Comparison of ENCODE assay signal across 10 cellular contexts in genomic region chr10:69359089-69360025, GRCh38. TPM values are rescaled to one million over a fixed set of nuclear protein-coding genes. Genes with fewer than 3 reads are reported as not detected.
DNase-seq lines count a peak whose midpoint lies in the region; TF ChIP-seq lines count a peak whose summit lies in the region.
"Had no signal": no experiment of that assay in that cellular context is flagged by ENCODE, and none has a peak within 500 bp of the region (broad histone marks: within the 10 kb centered on the region; RNA-seq: fewer than 3 reads in every experiment).

No MANE protein-coding gene starts in this region.

- TF ChIP-seq CTCF in VCaP (conservative IDR thresholded peaks at IDR 0.05) = no peak
- TF ChIP-seq CTCF in esophagus muscularis mucosa (IDR thresholded peaks at IDR 0.05) = no peak
- no peak for TF ChIP-seq CTCF in thyroid gland (IDR thresholded peaks at IDR 0.05)
- no peak for TF ChIP-seq CTCF in GM10266 (IDR thresholded peaks at IDR 0.05; ENCODE audit: control insufficient read depth, insufficient read depth, low read depth, missing control alignments)
- no peak for TF ChIP-seq CTCF in uterus (IDR thresholded peaks at IDR 0.05)

- peak overlapping the region; percentile 81 for H3K27ac ChIP-seq in VCaP
- H3K27ac ChIP-seq in esophagus muscularis mucosa (replicated peaks in 1 of 4) = peak overlapping the region; percentile 78 to 88 (median 82)
- H3K27ac ChIP-seq in thyroid gland = peak overlapping the region; percentile 85 to 90 (median 87)
- H3K27ac ChIP-seq in uterus = no peak overlapping the region

- 87% methylated on average over 12 of the region's 12 CpGs for WGBS in esophagus muscularis mucosa
- WGBS in thyroid gland, 2 donors = 86 to 89% methylated on average over 12 of the region's 12 CpGs

- DNase-seq in activated effector memory CD4-positive, alpha-beta T cell treated with Interleukin-2 at 50 U/mL for 16 hours = peak; percentile 44
- DNase-seq in activated effector memory CD4-positive, alpha-beta T cell treated with anti-CD3 and anti-CD28 coated beads, Interleukin-2, amount 50 U/mL, for 16 hours = no peak
- no peak for DNase-seq in esophagus muscularis mucosa (ENCODE audit: extremely low spot score)
- DNase-seq in thyroid gland = no peak
- no peak for DNase-seq in GM10266 (ENCODE audit: extremely low spot score)
- DNase-seq in NCI-H524 (lab: John Stamatoyannopoulos, UW) = no peak
- no peak for DNase-seq in uterus
- DNase-seq: NCI-H226, pancreas had no signal

- H3K9me3 ChIP-seq in esophagus muscularis mucosa = no peaks in the 10 kb centered on the region
- no peaks in the 10 kb centered on the region for H3K9me3 ChIP-seq in thyroid gland
- H3K9me3 ChIP-seq in uterus = no peaks in the 10 kb centered on the region
- H3K9me3 ChIP-seq: pancreas had no signal

- H3K4me1 ChIP-seq in esophagus muscularis mucosa = peaks cover 61 to 73% (median 63%) of the 10 kb centered on the region in 4 donors
- H3K4me1 ChIP-seq in thyroid gland = peaks cover 64 to 67% of the 10 kb centered on the region in 2 donors
- peaks cover 0 to 14% of the 10 kb centered on the region in 2 donors for H3K4me1 ChIP-seq in uterus

- H3K4me3 ChIP-seq in esophagus muscularis mucosa (no peak overlapping the region), thyroid gland (replicated peaks in 1 of 3) (no peak overlapping the region), uterus (no peak overlapping the region)
- H3K4me3 ChIP-seq: pancreas had no signal

- H3K36me3 ChIP-seq in esophagus muscularis mucosa (peaks cover 0 to 20% (median 7%) of the 10 kb centered on the region in 4 donors), thyroid gland (no peaks in the 10 kb centered on the region), uterus (no peaks in the 10 kb centered on the region)
- H3K36me3 ChIP-seq: pancreas had no signal

- TF ChIP-seq EP300 in esophagus muscularis mucosa (IDR thresholded peaks at IDR 0.05) = no peak

- intact Hi-C loops in esophagus muscularis mucosa (cut with DNase I) (loop anchor here (5.0 kb wide), 1 partner anchor 32 kb away; no protein-coding TSS in a partner anchor), thyroid gland (cut with DNase I) (no loop called here), uterus (cut with DNase I; ENCODE audit: low total_unique reads) (no loop called here)

- no peaks in the 10 kb centered on the region for H3K27me3 ChIP-seq in esophagus muscularis mucosa
- no peaks in the 10 kb centered on the region for H3K27me3 ChIP-seq in thyroid gland
- no peaks in the 10 kb centered on the region for H3K27me3 ChIP-seq in uterus
- H3K27me3 ChIP-seq: pancreas had no signal

- TF ChIP-seq POLR2A in esophagus muscularis mucosa (IDR thresholded peaks at IDR 0.05; ENCODE audit: low read depth) (no peak), thyroid gland (IDR thresholded peaks at IDR 0.05) (no peak), uterus (IDR thresholded peaks at IDR 0.05) (no peak)

RNA-seq across cellular contexts. Expression of gene TACR2, which starts 57.4 kb away (rescaled TPM):
- total RNA-seq in esophagus muscularis mucosa = 10 to 100 TPM; 51.4 to 72.6 (median 68.1) TPM
- not detected for total RNA-seq in thyroid gland
- total RNA-seq in uterus = 10 to 100 TPM in 2 of 4 donors, 1 to 10 TPM in 1, under 1 TPM in 1; 0.28 to 35.0 (median 13.8) TPM

Comparison
In these comparisons a context has a peak if more than half of its experiments do, and no peak if none do; other contexts are left out.
1. H3K27ac ChIP-seq: peak in VCaP (single experiment), esophagus muscularis mucosa (4 of 4) and thyroid gland (3 of 3); none in uterus (0 of 2).